25 cellular contexts compared by ENCODE assay signal in the genomic region with DNA sequence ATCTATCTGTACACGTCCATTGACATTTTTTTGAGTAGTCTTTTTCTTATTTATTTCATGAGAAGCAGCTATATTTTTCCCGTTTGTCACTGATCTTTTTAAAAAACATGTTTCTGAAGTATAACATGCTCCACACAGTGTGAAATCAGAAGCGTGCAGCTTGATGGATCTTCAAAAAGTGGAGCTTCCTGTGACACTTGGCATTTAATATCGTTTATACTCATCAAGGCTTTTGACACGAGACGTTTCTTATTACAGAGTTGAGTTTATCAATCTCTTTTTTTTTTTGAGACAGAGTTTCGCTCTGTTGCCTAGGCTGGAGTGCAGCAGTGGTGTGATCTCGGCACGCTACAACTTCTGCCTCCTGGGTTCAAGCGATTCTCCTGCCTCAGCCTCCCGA. TPM values are rescaled to one million over a fixed set of nuclear protein-coding genes. Genes with fewer than 3 reads are reported as not detected.
A peak's percentile ranks its signal among the peaks of the same experiment; 100 is the strongest.
DNase-seq lines count a peak whose midpoint lies in the region; ATAC-seq and TF ChIP-seq lines count a peak whose summit lies in the region.
"Had no signal": no experiment of that assay in that cellular context is flagged by ENCODE, and none has a peak within 500 bp of the region (broad histone marks: within the 10 kb centered on the region; RNA-seq: fewer than 3 reads in every experiment).

No MANE protein-coding gene starts in this region.

- peaks cover 71% of the 10 kb centered on the region for H3K4me1 Mint-ChIP-seq in activated naive CD4-positive, alpha-beta T cell treated with anti-CD3 and anti-CD28 coated beads for 36 hours (ENCODE audit: low read depth)
- peaks cover 39% of the 10 kb centered on the region for H3K4me1 Mint-ChIP-seq in activated naive CD4-positive, alpha-beta T cell treated with anti-CD3 and anti-CD28 coated beads, Interleukin-2, amount 10 ng/mL, durations not matched to agents 7 days and 5 days
- H3K4me1 Mint-ChIP-seq in CD8-positive, alpha-beta memory T cell = peaks cover 26 to 50% (median 50%) of the 10 kb centered on the region in 3 donors
- H3K4me1 Mint-ChIP-seq in activated T-helper 1 cell treated with anti-CD3 and anti-CD28 coated beads, Interleukin-12 subunit alpha, Interleukin-12 subunit beta, Interleukin-2, Interleukin-4 antibody, amounts not matched to agents 30 ng/mL and 10 ng/mL and 1 ng/mL, durations not matched to agents 14 hours and 24 hours and 36 hours (ENCODE audit: low read depth) = peaks cover 55% of the 10 kb centered on the region
- H3K4me1 Mint-ChIP-seq: endodermal cell had no signal

- H3K4me3 ChIP-seq in CD8-positive, alpha-beta memory T cell (ENCODE audit: low read length) = no peak overlapping the region
- H3K4me3 ChIP-seq in spleen (no peak overlapping the region), heart left ventricle (no peak overlapping the region)
- H3K4me3 ChIP-seq: ascending aorta, cardiac muscle cell, heart right ventricle, lower lobe of right lung, Peyer's patch had no signal

- no peaks in the 10 kb centered on the region for H3K36me3 Mint-ChIP-seq in activated naive CD4-positive, alpha-beta T cell treated with anti-CD3 and anti-CD28 coated beads for 36 hours (ENCODE audit: low read depth)
- no peaks in the 10 kb centered on the region for H3K36me3 Mint-ChIP-seq in activated naive CD4-positive, alpha-beta T cell treated with anti-CD3 and anti-CD28 coated beads, Interleukin-2, amount 10 ng/mL, durations not matched to agents 7 days and 5 days
- no peaks in the 10 kb centered on the region for H3K36me3 Mint-ChIP-seq in CD8-positive, alpha-beta memory T cell
- no peaks in the 10 kb centered on the region for H3K36me3 Mint-ChIP-seq in activated T-helper 1 cell treated with anti-CD3 and anti-CD28 coated beads, Interleukin-12 subunit alpha, Interleukin-12 subunit beta, Interleukin-2, Interleukin-4 antibody, amounts not matched to agents 30 ng/mL and 10 ng/mL and 1 ng/mL, durations not matched to agents 14 hours and 24 hours and 36 hours (ENCODE audit: low read depth)

- H3K27me3 Mint-ChIP-seq in activated naive CD4-positive, alpha-beta T cell treated with anti-CD3 and anti-CD28 coated beads for 36 hours (ENCODE audit: low read depth) = no peaks in the 10 kb centered on the region
- H3K27me3 Mint-ChIP-seq in activated naive CD4-positive, alpha-beta T cell treated with anti-CD3 and anti-CD28 coated beads, Interleukin-2, amount 10 ng/mL, durations not matched to agents 7 days and 5 days = no peaks in the 10 kb centered on the region
- peaks cover 0 to 2% of the 10 kb centered on the region in 2 donors for H3K27me3 Mint-ChIP-seq in CD8-positive, alpha-beta memory T cell
- H3K27me3 Mint-ChIP-seq in activated T-helper 1 cell treated with anti-CD3 and anti-CD28 coated beads, Interleukin-12 subunit alpha, Interleukin-12 subunit beta, Interleukin-2, Interleukin-4 antibody, amounts not matched to agents 30 ng/mL and 10 ng/mL and 1 ng/mL, durations not matched to agents 14 hours and 24 hours and 36 hours (ENCODE audit: insufficient read depth) = no peaks in the 10 kb centered on the region

- H3K27ac Mint-ChIP-seq in activated naive CD4-positive, alpha-beta T cell treated with anti-CD3 and anti-CD28 coated beads for 36 hours = peak overlapping the region; percentile 85
- H3K27ac Mint-ChIP-seq in activated naive CD4-positive, alpha-beta T cell treated with anti-CD3 and anti-CD28 coated beads, Interleukin-2, amount 10 ng/mL, durations not matched to agents 7 days and 5 days = no peak overlapping the region
- H3K27ac Mint-ChIP-seq in CD8-positive, alpha-beta memory T cell = peak overlapping the region in 5 of 8 donors; percentile 0 to 91 (median 55)
- peak overlapping the region; percentile 73 for H3K27ac Mint-ChIP-seq in activated T-helper 1 cell treated with anti-CD3 and anti-CD28 coated beads, Interleukin-12 subunit alpha, Interleukin-12 subunit beta, Interleukin-2, Interleukin-4 antibody, amounts not matched to agents 30 ng/mL and 10 ng/mL and 1 ng/mL, durations not matched to agents 14 hours and 24 hours and 36 hours
- H3K27ac Mint-ChIP-seq: endodermal cell, nephron progenitor cell had no signal

- intact Hi-C loops in activated naive CD4-positive, alpha-beta T cell treated with anti-CD3 and anti-CD28 coated beads for 36 hours (cut with micrococcal nuclease) = loop anchor here (1.0 to 5.0 kb wide), 5 partner anchors 8 to 159 kb away; a partner anchor contains a TSS
- intact Hi-C loops in activated T-helper 1 cell treated with anti-CD3 and anti-CD28 coated beads, Interleukin-12 subunit alpha, Interleukin-12 subunit beta, Interleukin-2, Interleukin-4 antibody, amounts not matched to agents 30 ng/mL and 10 ng/mL and 1 ng/mL, durations not matched to agents 14 hours and 24 hours and 36 hours (cut with micrococcal nuclease) = loop anchor here (1.0 to 10.0 kb wide), 2 partner anchors 31 to 803 kb away; a partner anchor contains a TSS
- intact Hi-C loops in spleen (cut with DNase I; ENCODE audit: low total_unique reads) = no loop called here
- intact Hi-C loops in heart left ventricle (cut with DNase I) = no loop called here

- H3K36me3 ChIP-seq in CD8-positive, alpha-beta memory T cell (ENCODE audit: insufficient read depth, low read length) = no peaks in the 10 kb centered on the region
- H3K36me3 ChIP-seq in spleen (no peaks in the 10 kb centered on the region), heart left ventricle (no peaks in the 10 kb centered on the region)
- H3K36me3 ChIP-seq: ascending aorta, cardiac muscle cell, heart right ventricle, lower lobe of right lung, Peyer's patch had no signal

- no peaks in the 10 kb centered on the region for H3K9me3 ChIP-seq in CD8-positive, alpha-beta memory T cell (ENCODE audit: low read length)
- H3K9me3 ChIP-seq in spleen = no peaks in the 10 kb centered on the region
- no peaks in the 10 kb centered on the region for H3K9me3 ChIP-seq in heart left ventricle
- H3K9me3 ChIP-seq: ascending aorta, heart right ventricle, lower lobe of right lung, Peyer's patch had no signal

- CTCF ChIA-PET in activated naive CD4-positive, alpha-beta T cell treated with anti-CD3 and anti-CD28 coated beads for 36 hours (lab: Charles Lee) = interaction anchor here (0.6 to 3.2 kb wide), 8 partner anchors 8 to 77 kb away, joined by 3 to 14 read pairs (median 6); a partner anchor contains a TSS
- CTCF ChIA-PET in activated naive CD4-positive, alpha-beta T cell treated with anti-CD3 and anti-CD28 coated beads, Interleukin-2, amount 10 ng/mL, durations not matched to agents 7 days and 5 days (lab: Charles Lee) = interaction anchor here (0.7 to 1.3 kb wide), 5 partner anchors 14 to 1798 kb away, joined by 3 to 4 read pairs (median 3); no protein-coding TSS in a partner anchor
- CTCF ChIA-PET in CD8-positive, alpha-beta memory T cell (lab: Charles Lee) = interaction anchor here (1.2 to 2.3 kb wide), 2 partner anchors 44 to 47 kb away, joined by 3 to 7 read pairs; a partner anchor contains a TSS

- no peak overlapping the region for H3K27ac ChIP-seq in CD8-positive, alpha-beta memory T cell (ENCODE audit: low read depth, low read length)
- H3K27ac ChIP-seq in spleen (no peak overlapping the region), heart left ventricle (no peak overlapping the region)
- H3K27ac ChIP-seq: ascending aorta, cardiac muscle cell, heart right ventricle, lower lobe of right lung, Peyer's patch had no signal

- DNase-seq in activated naive CD4-positive, alpha-beta T cell treated with anti-CD3 and anti-CD28 coated beads for 36 hours = peak; percentile 43
- DNase-seq in activated naive CD4-positive, alpha-beta T cell treated with anti-CD3 and anti-CD28 coated beads, Interleukin-2, amount 10 ng/mL, durations not matched to agents 7 days and 5 days = no peak
- DNase-seq in CD8-positive, alpha-beta memory T cell = peak in 1 of 5 donors; percentile 18
- DNase-seq in activated T-helper 1 cell treated with anti-CD3 and anti-CD28 coated beads, Interleukin-12 subunit alpha, Interleukin-12 subunit beta, Interleukin-2, Interleukin-4 antibody, amounts not matched to agents 30 ng/mL and 10 ng/mL and 1 ng/mL, durations not matched to agents 14 hours and 24 hours and 36 hours (ENCODE audit: low spot score) = no peak
- peak; percentile 14 for DNase-seq in spleen
- no peak for DNase-seq in NCI-H187 (lab: John Stamatoyannopoulos, UW)
- DNase-seq in NCI-H1436 treated with DMSO at 0.1 percent for 48 hours (lab: John Stamatoyannopoulos, UW) = no peak
- no peak for DNase-seq in heart left ventricle
- DNase-seq: ACHN; activated CD4-positive, CD25-positive, alpha-beta regulatory T cell treated with anti-CD3 and anti-CD28 coated beads, Interleukin-2, amount 50 U/mL, for 72 hours; activated gamma-delta T cell treated with Interleukin-2 at 50 U/mL for 16 hours; endodermal cell; foreskin fibroblast; heart right ventricle; KG1; lower lobe of right lung; MM.1S; NCI-H2081 treated with DMSO at 0.1 percent for 48 hours; NCI-H345; nephron progenitor cell; Peyer's patch; SIG-M5 had no signal

- no peaks in the 10 kb centered on the region for H3K27me3 ChIP-seq in CD8-positive, alpha-beta memory T cell (ENCODE audit: insufficient read depth, low read length, poor library complexity, severe bottlenecking)
- H3K27me3 ChIP-seq in spleen (replicated peaks in 1 of 7) (peaks cover 0 to 35% (median 0%) of the 10 kb centered on the region in 7 donors), heart left ventricle (peaks cover 0 to 24% (median 0%) of the 10 kb centered on the region in 9 donors)
- H3K27me3 ChIP-seq: ascending aorta, cardiac muscle cell, Peyer's patch had no signal

- POLR2A ChIA-PET in CD8-positive, alpha-beta memory T cell (lab: Charles Lee) = interaction anchor here (0.6 to 1.7 kb wide), 5 partner anchors 8 to 35 kb away, joined by 3 to 5 read pairs (median 4); no protein-coding TSS in a partner anchor

- no peaks in the 10 kb centered on the region for H3K9me3 Mint-ChIP-seq in activated naive CD4-positive, alpha-beta T cell treated with anti-CD3 and anti-CD28 coated beads for 36 hours
- no peaks in the 10 kb centered on the region for H3K9me3 Mint-ChIP-seq in activated naive CD4-positive, alpha-beta T cell treated with anti-CD3 and anti-CD28 coated beads, Interleukin-2, amount 10 ng/mL, durations not matched to agents 7 days and 5 days
- H3K9me3 Mint-ChIP-seq in CD8-positive, alpha-beta memory T cell = no peaks in the 10 kb centered on the region
- H3K9me3 Mint-ChIP-seq in activated T-helper 1 cell treated with anti-CD3 and anti-CD28 coated beads, Interleukin-12 subunit alpha, Interleukin-12 subunit beta, Interleukin-2, Interleukin-4 antibody, amounts not matched to agents 30 ng/mL and 10 ng/mL and 1 ng/mL, durations not matched to agents 14 hours and 24 hours and 36 hours = no peaks in the 10 kb centered on the region
- H3K9me3 Mint-ChIP-seq: endodermal cell, nephron progenitor cell had no signal

- H3K4me3 Mint-ChIP-seq in activated naive CD4-positive, alpha-beta T cell treated with anti-CD3 and anti-CD28 coated beads for 36 hours = peak overlapping the region; percentile 46
- no peak overlapping the region for H3K4me3 Mint-ChIP-seq in activated naive CD4-positive, alpha-beta T cell treated with anti-CD3 and anti-CD28 coated beads, Interleukin-2, amount 10 ng/mL, durations not matched to agents 7 days and 5 days
- H3K4me3 Mint-ChIP-seq in CD8-positive, alpha-beta memory T cell = peak overlapping the region in 4 of 7 donors; percentile 11 to 67 (median 52)
- H3K4me3 Mint-ChIP-seq in activated T-helper 1 cell treated with anti-CD3 and anti-CD28 coated beads, Interleukin-12 subunit alpha, Interleukin-12 subunit beta, Interleukin-2, Interleukin-4 antibody, amounts not matched to agents 30 ng/mL and 10 ng/mL and 1 ng/mL, durations not matched to agents 14 hours and 24 hours and 36 hours = peak overlapping the region; percentile 53
- H3K4me3 Mint-ChIP-seq: endodermal cell, nephron progenitor cell had no signal

- ATAC-seq in heart left ventricle = no peak
- ATAC-seq: esophagus mucosa, heart right ventricle, lower lobe of right lung had no signal

- TF ChIP-seq POLR2A in spleen (IDR thresholded peaks at IDR 0.05) (no peak), heart left ventricle (IDR thresholded peaks at IDR 0.05) (no peak)

- TF ChIP-seq CTCF in spleen (IDR thresholded peaks at IDR 0.05 in 8 of 11, conservative IDR thresholded peaks at IDR 0.05 in 3 of 11) = no peak
- no peak for TF ChIP-seq CTCF in heart left ventricle (IDR thresholded peaks at IDR 0.05)

- 63 to 73% (median 67%) methylated on average over 11 of the region's 11 CpGs for WGBS in spleen, 5 donors
- 70 to 79% (median 78%) methylated on average over 11 of the region's 11 CpGs for WGBS in heart left ventricle, 4 donors

- peaks cover 49% of the 10 kb centered on the region for H3K4me1 ChIP-seq in CD8-positive, alpha-beta memory T cell (ENCODE audit: insufficient read depth, low read length)
- H3K4me1 ChIP-seq in spleen (no peaks in the 10 kb centered on the region), heart left ventricle (no peaks in the 10 kb centered on the region)
- H3K4me1 ChIP-seq: ascending aorta, heart right ventricle, lower lobe of right lung, Peyer's patch had no signal

RNA-seq across cellular contexts. Expression of a gene that starts 36.6 kb away (rescaled TPM):
- 100 to 1,000 TPM; 122 to 128 TPM for total RNA-seq in activated naive CD4-positive, alpha-beta T cell treated with anti-CD3 and anti-CD28 coated beads for 36 hours
- total RNA-seq in CD8-positive, alpha-beta memory T cell = 100 to 1,000 TPM; 195 to 203 TPM
- 331 TPM for polyA plus RNA-seq in CD8-positive, alpha-beta memory T cell
- 230 and 234 TPM in 2 replicates for total RNA-seq in activated T-helper 1 cell treated with anti-CD3 and anti-CD28 coated beads, Interleukin-12 subunit alpha, Interleukin-12 subunit beta, Interleukin-2, Interleukin-4 antibody, amounts not matched to agents 30 ng/mL and 10 ng/mL and 1 ng/mL, durations not matched to agents 14 hours and 24 hours and 36 hours
- total RNA-seq in spleen = 10 to 100 TPM; 28.6 to 38.9 (median 32.2) TPM
- polyA plus RNA-seq in spleen = 10 to 100 TPM; 32.1 to 54.2 (median 48.8) TPM
- total RNA-seq in heart left ventricle = 1 to 10 TPM in 5 of 9 donors, under 1 TPM in 3, not detected in 1; 0.62 to 7.7 (median 1.4) TPM
- polyA plus RNA-seq in heart left ventricle = 1 to 10 TPM; 1.3 to 2.9 TPM

RNA-seq across cellular contexts. Expression of a gene that starts 46.9 kb away (rescaled TPM):
- total RNA-seq in activated naive CD4-positive, alpha-beta T cell treated with anti-CD3 and anti-CD28 coated beads for 36 hours = 10 to 100 TPM; 10.3 to 10.5 TPM
- 10 to 100 TPM; 36.5 to 40.9 TPM for total RNA-seq in CD8-positive, alpha-beta memory T cell
- polyA plus RNA-seq in CD8-positive, alpha-beta memory T cell = 33.2 TPM
- 21.2 and 26.9 TPM in 2 replicates for total RNA-seq in activated T-helper 1 cell treated with anti-CD3 and anti-CD28 coated beads, Interleukin-12 subunit alpha, Interleukin-12 subunit beta, Interleukin-2, Interleukin-4 antibody, amounts not matched to agents 30 ng/mL and 10 ng/mL and 1 ng/mL, durations not matched to agents 14 hours and 24 hours and 36 hours
- total RNA-seq in spleen (10 to 100 TPM; 26.9 to 41.1 (median 29.8) TPM), heart left ventricle (10 to 100 TPM; 13.4 to 33.0 (median 16.6) TPM)
- polyA plus RNA-seq in spleen (10 to 100 TPM; 30.0 to 91.4 (median 68.1) TPM), heart left ventricle (10 to 100 TPM; 26.9 to 43.2 TPM)

Comparison
In these comparisons a context has a peak if more than half of its experiments do, and no peak if none do; other contexts are left out.
1. DNase-seq: peak in activated naive CD4-positive, alpha-beta T cell treated with anti-CD3 and anti-CD28 coated beads for 36 hours (single experiment) and spleen (single experiment); none in activated naive CD4-positive, alpha-beta T cell treated with anti-CD3 and anti-CD28 coated beads, Interleukin-2, amount 10 ng/mL, durations not matched to agents 7 days and 5 days (single experiment), activated T-helper 1 cell treated with anti-CD3 and anti-CD28 coated beads, Interleukin-12 subunit alpha, Interleukin-12 subunit beta, Interleukin-2, Interleukin-4 antibody, amounts not matched to agents 30 ng/mL and 10 ng/mL and 1 ng/mL, durations not matched to agents 14 hours and 24 hours and 36 hours (single experiment), NCI-H187 (0 of 2), NCI-H1436 treated with DMSO at 0.1 percent for 48 hours (single experiment) and heart left ventricle (0 of 5).
2. intact Hi-C loops: an anchor here in activated naive CD4-positive, alpha-beta T cell treated with anti-CD3 and anti-CD28 coated beads for 36 hours (1.0 to 5.0 kb wide) and activated T-helper 1 cell treated with anti-CD3 and anti-CD28 coated beads, Interleukin-12 subunit alpha, Interleukin-12 subunit beta, Interleukin-2, Interleukin-4 antibody, amounts not matched to agents 30 ng/mL and 10 ng/mL and 1 ng/mL, durations not matched to agents 14 hours and 24 hours and 36 hours (1.0 to 10.0 kb wide); none called in spleen and heart left ventricle.